In the genomic region with DNA sequence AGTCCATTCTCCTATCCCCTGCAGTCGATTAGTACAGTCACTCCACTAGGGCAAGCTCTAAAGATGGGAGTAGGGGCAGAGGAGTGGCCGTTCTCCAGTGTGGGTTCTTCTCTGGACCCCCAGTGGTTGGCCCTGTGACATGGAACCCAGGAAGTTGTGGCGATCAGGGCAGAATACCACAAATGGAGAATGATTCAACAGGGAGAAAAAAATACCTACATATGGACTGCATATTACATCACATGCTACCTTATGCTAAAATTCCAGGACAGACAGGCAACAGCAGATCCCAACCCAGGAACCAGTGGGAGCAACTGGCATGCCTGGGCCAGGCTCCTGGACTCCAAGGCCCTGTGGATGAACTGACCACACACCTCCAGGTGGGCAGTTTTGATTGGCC, we compare ENCODE assay signal across 14 cellular contexts. TPM values are rescaled to one million over a fixed set of nuclear protein-coding genes. Genes with fewer than 3 reads are reported as not detected.
DNase-seq lines count a peak whose midpoint lies in the region; ATAC-seq and TF ChIP-seq lines count a peak whose summit lies in the region.
"Had no signal": no experiment of that assay in that cellular context is flagged by ENCODE, and none has a peak within 500 bp of the region (broad histone marks: within the 10 kb centered on the region; RNA-seq: fewer than 3 reads in every experiment).

No MANE protein-coding gene starts in this region.

- no peak for ATAC-seq in activated CD8-positive, alpha-beta T cell treated with anti-CD3 and anti-CD28 coated beads for 36 hours
- ATAC-seq in foreskin keratinocyte (peak; percentile 13), WTC11 (no peak)
- ATAC-seq: body of pancreas had no signal

- peaks cover 11% of the 10 kb centered on the region for H3K36me3 ChIP-seq in BLaER1
- H3K36me3 ChIP-seq in colonic mucosa: no peaks in the 10 kb centered on the region

- no peaks in the 10 kb centered on the region for H3K27me3 ChIP-seq in BLaER1
- no peaks in the 10 kb centered on the region for H3K27me3 ChIP-seq in foreskin keratinocyte
- no peaks in the 10 kb centered on the region for H3K27me3 ChIP-seq in colonic mucosa
- H3K27me3 ChIP-seq: body of pancreas had no signal

- H3K27ac ChIP-seq in BLaER1 (0 out of 2 replicates have a peak overlapping the region, but pooled peaks have one; percentile 5), foreskin keratinocyte (peak overlapping the region; percentile 100), colonic mucosa (no peak overlapping the region)
- H3K27ac ChIP-seq: body of pancreas had no signal

- no peak for TF ChIP-seq CTCF in activated CD8-positive, alpha-beta T cell treated with anti-CD3 and anti-CD28 coated beads for 36 hours (IDR thresholded peaks at IDR 0.05)
- TF ChIP-seq CTCF in foreskin keratinocyte (conservative IDR thresholded peaks at IDR 0.05): no peak
- no peak for TF ChIP-seq CTCF in colonic mucosa (IDR thresholded peaks at IDR 0.05)
- TF ChIP-seq CTCF in WTC11 (IDR thresholded peaks at IDR 0.05): no peak

- no peaks in the 10 kb centered on the region for H3K9me3 Mint-ChIP-seq in activated CD8-positive, alpha-beta T cell treated with anti-CD3 and anti-CD28 coated beads for 36 hours
- H3K9me3 Mint-ChIP-seq in WTC11: no peaks in the 10 kb centered on the region
- H3K9me3 Mint-ChIP-seq: T-helper 1 cell treated with Interleukin-12 subunit alpha and Interleukin-12 subunit beta and Interleukin-4 antibody, amounts not matched to agents 30 μg/mL and 1 μg/mL, for 36 hours had no signal

- peak overlapping the region; percentile 90 for H3K4me2 ChIP-seq in BLaER1

- H3K9me3 ChIP-seq in BLaER1: no peaks in the 10 kb centered on the region
- H3K9me3 ChIP-seq in colonic mucosa: no peaks in the 10 kb centered on the region
- H3K9me3 ChIP-seq: body of pancreas had no signal

- CTCF ChIA-PET in activated CD8-positive, alpha-beta T cell treated with anti-CD3 and anti-CD28 coated beads for 36 hours (lab: Charles Lee): interaction anchor here (1.1 to 5.6 kb wide), 6 partner anchors 9 to 168 kb away, joined by 3 to 112 read pairs (median 21); partner anchors contain the start of gene POU2F2
- CTCF ChIA-PET in WTC11 (lab: Charles Lee): interaction anchor here (1.2 to 4.5 kb wide), 4 partner anchors 16 to 291 kb away, joined by 3 to 52 read pairs (median 9); partner anchors contain the start of gene POU2F2

- H3K4me3 Mint-ChIP-seq in activated CD8-positive, alpha-beta T cell treated with anti-CD3 and anti-CD28 coated beads for 36 hours: no peak overlapping the region
- no peak overlapping the region for H3K4me3 Mint-ChIP-seq in WTC11
- H3K4me3 Mint-ChIP-seq: T-helper 1 cell treated with Interleukin-12 subunit alpha and Interleukin-12 subunit beta and Interleukin-4 antibody, amounts not matched to agents 30 μg/mL and 1 μg/mL, for 36 hours had no signal

- DNase-seq in GM03348 (ENCODE audit: low spot score): peak; percentile 46
- no peak for DNase-seq in activated CD8-positive, alpha-beta T cell treated with anti-CD3 and anti-CD28 coated beads for 36 hours
- peak; percentile 90 to 95 for DNase-seq in foreskin keratinocyte
- no peak for DNase-seq in colonic mucosa
- DNase-seq in NCI-H446 treated with DMSO at 0.1 percent for 48 hours (lab: John Stamatoyannopoulos, UW): no peak
- DNase-seq in WTC11 (ENCODE audit: low spot score): no peak
- no peak for DNase-seq in activated effector memory CD4-positive, alpha-beta T cell treated with Interleukin-2 at 50 U/mL for 16 hours
- DNase-seq: body of pancreas; mesendoderm; NCI-H146; NK-92 treated with Interleukin-12 subunit alpha and Interleukin-12 subunit beta, amount 100 ng/mL, for 24 hours; stimulated activated CD4-positive, alpha-beta T cell treated with anti-CD3 and anti-CD28 coated beads, Interleukin-4, amount 100 ng/mL, for 24 hours had no signal

- intact Hi-C loops in activated CD8-positive, alpha-beta T cell treated with anti-CD3 and anti-CD28 coated beads for 36 hours (cut with micrococcal nuclease): no loop called here
- intact Hi-C loops in colonic mucosa (cut with DNase I): no loop called here

- H3K36me3 Mint-ChIP-seq in activated CD8-positive, alpha-beta T cell treated with anti-CD3 and anti-CD28 coated beads for 36 hours (ENCODE audit: low read depth): peaks cover 38% of the 10 kb centered on the region
- H3K36me3 Mint-ChIP-seq in WTC11: no peaks in the 10 kb centered on the region

- H3K4me1 ChIP-seq in BLaER1 (peaks cover 71% of the 10 kb centered on the region), foreskin keratinocyte (peaks cover 36% of the 10 kb centered on the region), colonic mucosa (peaks cover 3% of the 10 kb centered on the region)

- peaks cover 41% of the 10 kb centered on the region for H3K4me1 Mint-ChIP-seq in activated CD8-positive, alpha-beta T cell treated with anti-CD3 and anti-CD28 coated beads for 36 hours (ENCODE audit: low read depth)
- H3K4me1 Mint-ChIP-seq in WTC11: peaks cover 21% of the 10 kb centered on the region

- H3K9ac ChIP-seq in BLaER1 (no peak overlapping the region), colonic mucosa (ENCODE audit: low read depth in 2 of 2, low read length in 2 of 2) (no peak overlapping the region)

- POLR2A ChIA-PET in activated CD8-positive, alpha-beta T cell treated with anti-CD3 and anti-CD28 coated beads for 36 hours (lab: Charles Lee): interaction anchor here (1.0 to 1.4 kb wide), 2 partner anchors 20 to 180 kb away, joined by 3 to 4 read pairs; partner anchors contain the start of gene POU2F2
- POLR2A ChIA-PET in WTC11 (lab: Charles Lee): no interaction called here

- H3K4me3 ChIP-seq in BLaER1: no peak overlapping the region
- H3K4me3 ChIP-seq in colonic mucosa: no peak overlapping the region
- H3K4me3 ChIP-seq: body of pancreas had no signal

- no peaks in the 10 kb centered on the region for H3K27me3 Mint-ChIP-seq in activated CD8-positive, alpha-beta T cell treated with anti-CD3 and anti-CD28 coated beads for 36 hours
- peaks cover 8% of the 10 kb centered on the region for H3K27me3 Mint-ChIP-seq in WTC11 (ENCODE audit: low read depth)

- peak overlapping the region; percentile 87 for H3K27ac Mint-ChIP-seq in activated CD8-positive, alpha-beta T cell treated with anti-CD3 and anti-CD28 coated beads for 36 hours
- H3K27ac Mint-ChIP-seq in WTC11: no peak overlapping the region
- H3K27ac Mint-ChIP-seq: T-helper 1 cell treated with Interleukin-12 subunit alpha and Interleukin-12 subunit beta and Interleukin-4 antibody, amounts not matched to agents 30 μg/mL and 1 μg/mL, for 36 hours had no signal

- no peaks in the 10 kb centered on the region for H4K20me1 ChIP-seq in BLaER1

TF ChIP-seq in WTC11, 78 proteins besides CTCF, POLR2A, EP300 and RAD21:
- TF ChIP-seq FOXP1 (CRISPR knock-in tag; IDR thresholded peaks at IDR 0.05; ENCODE audit: borderline replicate concordance): no peak
- TF ChIP-seq NR3C1 (CRISPR knock-in tag; conservative IDR thresholded peaks at IDR 0.05; ENCODE audit: low read depth): no peak
- TF ChIP-seq FOXP4 (CRISPR knock-in tag; IDR thresholded peaks at IDR 0.05): no peak
- TF ChIP-seq RORB (CRISPR knock-in tag; IDR thresholded peaks at IDR 0.05): no peak
- TF ChIP-seq CBFB (CRISPR knock-in tag; IDR thresholded peaks at IDR 0.05; ENCODE audit: low read depth): no peak
- TF ChIP-seq IRF1 (CRISPR knock-in tag; IDR thresholded peaks at IDR 0.05): no peak
TF ChIP-seq in WTC11: peak in this region for 0.

RNA-seq across cellular contexts. Expression of gene POU2F2, which starts 20.4 kb away (rescaled TPM):
- total RNA-seq in activated CD8-positive, alpha-beta T cell treated with anti-CD3 and anti-CD28 coated beads for 36 hours: 10 to 100 TPM; 37.7 to 40.7 TPM
- total RNA-seq in foreskin keratinocyte: 34.4 and 37.3 TPM in 2 replicates
- polyA plus RNA-seq in foreskin keratinocyte: 49.6 and 59.3 TPM in 2 replicates
- 1 to 10 TPM; 2.1 to 4.0 TPM for total RNA-seq in colonic mucosa
- total RNA-seq in WTC11 (2021): 6.0 to 7.7 TPM (median 6.6 TPM) in 3 replicates

RNA-seq across cellular contexts. Expression of gene ZNF574, which starts 35.8 kb away (rescaled TPM):
- 10 to 100 TPM; 12.4 to 12.8 TPM for total RNA-seq in activated CD8-positive, alpha-beta T cell treated with anti-CD3 and anti-CD28 coated beads for 36 hours
- total RNA-seq in foreskin keratinocyte: 16.0 and 17.7 TPM in 2 replicates
- 11.9 and 12.0 TPM in 2 replicates for polyA plus RNA-seq in foreskin keratinocyte
- total RNA-seq in colonic mucosa: 10 to 100 TPM; 14.7 to 15.9 TPM
- total RNA-seq in WTC11 (2021): 30.6 to 34.0 TPM (median 33.4 TPM) in 3 replicates

RNA-seq across cellular contexts. Expression of gene GRIK5, which starts 41.8 kb away (rescaled TPM):
- under 1 TPM; 0.63 to 0.95 TPM for total RNA-seq in activated CD8-positive, alpha-beta T cell treated with anti-CD3 and anti-CD28 coated beads for 36 hours
- total RNA-seq in foreskin keratinocyte (0.07 and 0.11 TPM in 2 replicates), colonic mucosa (1 to 10 TPM in 1 of 2 donors, under 1 TPM in 1; 0.62 to 2.3 TPM), WTC11 (2021) (52.3 to 71.3 TPM (median 66.3 TPM) in 3 replicates)
- polyA plus RNA-seq in foreskin keratinocyte: 0.06 and 0.19 TPM in 2 replicates

Comparison
In these comparisons a context has a peak if more than half of its experiments do, and no peak if none do; other contexts are left out.
1. DNase-seq: peak in GM03348 (single experiment) and foreskin keratinocyte (2 of 2); none in activated CD8-positive, alpha-beta T cell treated with anti-CD3 and anti-CD28 coated beads for 36 hours (single experiment), colonic mucosa (single experiment), NCI-H446 treated with DMSO at 0.1 percent for 48 hours (single experiment), WTC11 (single experiment) and activated effector memory CD4-positive, alpha-beta T cell treated with Interleukin-2 at 50 U/mL for 16 hours (single experiment).
2. RNA of gene GRIK5, which starts 41.8 kb away (total RNA-seq): 52.3 to 71.3 TPM in WTC11; 0.62 to 2.3 TPM in colonic mucosa, 0.63 to 0.95 TPM in activated CD8-positive, alpha-beta T cell treated with anti-CD3 and anti-CD28 coated beads for 36 hours and 0.07 to 0.11 TPM in foreskin keratinocyte; every median in the first group is over 10 times any median in the second.